2 cellular contexts compared by ENCODE assay signal in genomic region chr12:110807640-110808039, GRCh38.
TF ChIP-seq lines count a peak whose summit lies in the region.

No MANE protein-coding gene starts in this region.

TF ChIP-seq in GM23338, 12 proteins besides CTCF, POLR2A, EP300 and RAD21 (continued from another document):
- TF ChIP-seq REST (IDR thresholded peaks at IDR 0.05; ENCODE audit: unreplicated experiment) (no peak), JUNB (IDR thresholded peaks at IDR 0.05; ENCODE audit: unreplicated experiment) (no peak), CREB1 (CRISPR knock-in tag; IDR thresholded peaks at IDR 0.05; ENCODE audit: low read depth) (no peak), ZNF331 (CRISPR knock-in tag; IDR thresholded peaks at IDR 0.05; ENCODE audit: low read depth) (no peak), ETS1 (IDR thresholded peaks at IDR 0.05) (no peak), ZNF462 (CRISPR knock-in tag; IDR thresholded peaks at IDR 0.05) (no peak), ZNF114 (CRISPR knock-in tag; IDR thresholded peaks at IDR 0.05) (no peak), NANOG (IDR thresholded peaks at IDR 0.05; ENCODE audit: borderline replicate concordance) (no peak), POLR2AphosphoS5 (IDR thresholded peaks at IDR 0.05; ENCODE audit: low read depth) (no peak), STAT1 (IDR thresholded peaks at IDR 0.05; ENCODE audit: unreplicated experiment) (no peak), EZH2 (IDR thresholded peaks at IDR 0.05; ENCODE audit: low read depth, unreplicated experiment) (no peak)

TF ChIP-seq in WTC11, 78 proteins besides CTCF, POLR2A, EP300 and RAD21 (continued from another document):
- no peak for TF ChIP-seq STAT6 (CRISPR knock-in tag; conservative IDR thresholded peaks at IDR 0.05; ENCODE audit: low read depth)
- TF ChIP-seq ATF1 (CRISPR knock-in tag; IDR thresholded peaks at IDR 0.05): no peak
- TF ChIP-seq NFYB (CRISPR knock-in tag; conservative IDR thresholded peaks at IDR 0.05; ENCODE audit: low read depth): peak; percentile 72
- no peak for TF ChIP-seq MLX (CRISPR knock-in tag; IDR thresholded peaks at IDR 0.05)
- peak; percentile 70 for TF ChIP-seq USF1 (CRISPR knock-in tag; IDR thresholded peaks at IDR 0.05)
